Comparison of ENCODE assay signal across 9 cellular contexts in the genomic region with DNA sequence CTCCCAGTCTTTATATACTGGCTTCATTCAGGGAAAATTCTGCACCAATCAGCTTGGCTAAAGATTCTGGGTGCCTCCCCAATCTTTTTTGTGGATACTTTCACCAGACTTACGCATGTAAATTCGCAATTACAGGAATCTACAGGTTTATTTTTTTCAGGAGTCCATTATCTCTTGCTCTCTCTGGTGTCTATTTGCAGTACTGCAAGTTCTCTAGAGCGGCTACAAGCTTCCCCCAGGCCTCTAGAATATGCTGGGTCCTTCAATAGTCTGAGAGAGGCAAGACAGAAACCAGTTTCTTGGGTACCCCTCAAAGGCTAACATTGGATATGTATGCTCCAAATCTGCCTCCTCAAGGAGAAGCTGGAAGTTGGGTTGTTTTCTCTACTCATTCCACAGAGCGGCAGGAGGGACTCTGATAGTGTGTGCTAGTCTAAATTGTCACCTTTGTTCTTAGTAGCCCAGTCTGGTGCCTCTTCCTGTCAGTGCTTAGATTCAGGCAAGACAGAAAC. TPM values are rescaled to one million over a fixed set of nuclear protein-coding genes. Genes with fewer than 3 reads are reported as not detected.
A peak's percentile ranks its signal among the peaks of the same experiment; 100 is the strongest.
DNase-seq lines count a peak whose midpoint lies in the region; TF ChIP-seq lines count a peak whose summit lies in the region.
"Had no signal": no experiment of that assay in that cellular context is flagged by ENCODE, and none has a peak within 500 bp of the region (broad histone marks: within the 10 kb centered on the region; RNA-seq: fewer than 3 reads in every experiment).

No MANE protein-coding gene starts in this region.

- H3K9me3 Mint-ChIP-seq in activated CD4-positive, alpha-beta memory T cell treated with anti-CD3 and anti-CD28 coated beads for 36 hours = no peaks in the 10 kb centered on the region

- H3K27ac Mint-ChIP-seq in activated CD4-positive, alpha-beta memory T cell treated with anti-CD3 and anti-CD28 coated beads for 36 hours = peak overlapping the region; percentile 86

- H3K27ac ChIP-seq in coronary artery = no peak overlapping the region
- H3K27ac ChIP-seq: BLaER1 had no signal

- H3K36me3 Mint-ChIP-seq in activated CD4-positive, alpha-beta memory T cell treated with anti-CD3 and anti-CD28 coated beads for 36 hours = peaks cover 1% of the 10 kb centered on the region

- H3K4me3 Mint-ChIP-seq in activated CD4-positive, alpha-beta memory T cell treated with anti-CD3 and anti-CD28 coated beads for 36 hours = peak overlapping the region; percentile 14

- POLR2A ChIA-PET in activated CD4-positive, alpha-beta memory T cell treated with anti-CD3 and anti-CD28 coated beads for 36 hours (lab: Charles Lee) = interaction anchor here (0.7 to 1.7 kb wide), 3 partner anchors 21 to 59 kb away, joined by 3 to 8 read pairs (median 5); no protein-coding TSS in a partner anchor

- intact Hi-C loops in activated CD4-positive, alpha-beta memory T cell treated with anti-CD3 and anti-CD28 coated beads for 36 hours (cut with micrococcal nuclease) = loop anchor here (1.0 to 2.0 kb wide), 5 partner anchors 23 to 155 kb away; no protein-coding TSS in a partner anchor

- H3K4me1 Mint-ChIP-seq in activated CD4-positive, alpha-beta memory T cell treated with anti-CD3 and anti-CD28 coated beads for 36 hours (ENCODE audit: low read depth) = peaks cover 39% of the 10 kb centered on the region

- DNase-seq in NCI-H510A treated with DMSO at 0.1 percent for 48 hours (lab: John Stamatoyannopoulos, UW) (peak; percentile 3), NCI-H510A (lab: John Stamatoyannopoulos, UW) (no peak), M059J (ENCODE audit: low read depth) (peak; percentile 38), islet precursor cell (peak; percentile 59), coronary artery (ENCODE audit: low spot score) (no peak), Ammon's horn (ENCODE audit: low spot score) (no peak), NCI-H345 treated with DMSO at 0.1 percent for 48 hours (lab: John Stamatoyannopoulos, UW; ENCODE audit: unreplicated experiment) (no peak)
- DNase-seq in activated CD4-positive, alpha-beta memory T cell treated with anti-CD3 and anti-CD28 coated beads for 36 hours = peak; percentile 32

- no peak for TF ChIP-seq CTCF in coronary artery (IDR thresholded peaks at IDR 0.05)

- no peaks in the 10 kb centered on the region for H3K27me3 Mint-ChIP-seq in activated CD4-positive, alpha-beta memory T cell treated with anti-CD3 and anti-CD28 coated beads for 36 hours

- no peak overlapping the region for H3K4me3 ChIP-seq in coronary artery
- H3K4me3 ChIP-seq: BLaER1 had no signal

- CTCF ChIA-PET in activated CD4-positive, alpha-beta memory T cell treated with anti-CD3 and anti-CD28 coated beads for 36 hours (lab: Charles Lee) = interaction anchor here (0.7 to 5.2 kb wide), 29 partner anchors 9 to 691 kb away, joined by 3 to 41 read pairs (median 3); a partner anchor contains a TSS

RNA-seq across cellular contexts. Expression of a gene that starts 58.5 kb away (rescaled TPM):
- not detected in 2 replicates for total RNA-seq in M059J (2014; rRNA removed; shearing (Covaris generic))
- total RNA-seq in activated CD4-positive, alpha-beta memory T cell treated with anti-CD3 and anti-CD28 coated beads for 36 hours = not detected

Comparison
In these comparisons a context has a peak if more than half of its experiments do, and no peak if none do; other contexts are left out.
1. DNase-seq: peak in NCI-H510A treated with DMSO at 0.1 percent for 48 hours (single experiment), M059J (single experiment), activated CD4-positive, alpha-beta memory T cell treated with anti-CD3 and anti-CD28 coated beads for 36 hours (single experiment) and islet precursor cell (single experiment); none in NCI-H510A (single experiment), coronary artery (single experiment), Ammon's horn (single experiment) and NCI-H345 treated with DMSO at 0.1 percent for 48 hours (single experiment).